ENCODE assay signal across 13 cellular contexts in genomic region chr1:15283500-15283899, GRCh38. TPM values are rescaled to one million over a fixed set of nuclear protein-coding genes. Genes with fewer than 3 reads are reported as not detected.
A peak's percentile ranks its signal among the peaks of the same experiment; 100 is the strongest.
DNase-seq lines count a peak whose midpoint lies in the region; ATAC-seq and TF ChIP-seq lines count a peak whose summit lies in the region.
"Had no signal": no experiment of that assay in that cellular context is flagged by ENCODE, and none has a peak within 500 bp of the region (broad histone marks: within the 10 kb centered on the region; RNA-seq: fewer than 3 reads in every experiment).

No MANE protein-coding gene starts in this region.

- no peaks in the 10 kb centered on the region for H3K4me1 ChIP-seq in cardiac muscle cell (ENCODE audit: low read depth)
- no peaks in the 10 kb centered on the region for H3K4me1 ChIP-seq in naive thymus-derived CD4-positive, alpha-beta T cell (ENCODE audit: control insufficient read depth in 2 of 2, insufficient read depth in 2 of 2, low read length in 2 of 2)
- H3K4me1 ChIP-seq: BLaER1 had no signal

- no peak overlapping the region for H3K4me3 ChIP-seq in cardiac muscle cell
- H3K4me3 ChIP-seq in naive thymus-derived CD4-positive, alpha-beta T cell (ENCODE audit: low read length), result no peak overlapping the region
- H3K4me3 ChIP-seq: BLaER1, lung had no signal

- H3K27ac Mint-ChIP-seq in naive thymus-derived CD4-positive, alpha-beta T cell, result no peak overlapping the region

- no peaks in the 10 kb centered on the region for H3K36me3 ChIP-seq in cardiac muscle cell
- H3K36me3 ChIP-seq in naive thymus-derived CD4-positive, alpha-beta T cell (ENCODE audit: control insufficient read depth in 2 of 3, insufficient read depth in 3 of 3, low read length in 3 of 3), result no peaks in the 10 kb centered on the region
- H3K36me3 ChIP-seq: BLaER1 had no signal

- POLR2A ChIA-PET in naive thymus-derived CD4-positive, alpha-beta T cell (lab: Charles Lee), result no interaction called here

- peak; percentile 76 for ATAC-seq in Right ventricle myocardium inferior
- no peak for ATAC-seq in GM19328 (IDR thresholded peaks at IDR 0.05; ENCODE audit: unreplicated experiment)
- ATAC-seq in naive thymus-derived CD4-positive, alpha-beta T cell, result no peak

- TF ChIP-seq CTCF in VCaP (conservative IDR thresholded peaks at IDR 0.05) (no peak), cardiac muscle cell (IDR thresholded peaks at IDR 0.05; ENCODE audit: low read depth, low read length) (peak; percentile 9)

- H3K9me3 ChIP-seq in cardiac muscle cell (ENCODE audit: low read depth), result no peaks in the 10 kb centered on the region
- no peaks in the 10 kb centered on the region for H3K9me3 ChIP-seq in naive thymus-derived CD4-positive, alpha-beta T cell (ENCODE audit: control insufficient read depth in 2 of 3, low read length in 3 of 3)
- H3K9me3 ChIP-seq: BLaER1 had no signal

- intact Hi-C loops in Right ventricle myocardium inferior (cut with DNase I), result no loop called here
- intact Hi-C loops in cardiac septum (cut with DNase I), result no loop called here
- intact Hi-C loops in naive thymus-derived CD4-positive, alpha-beta T cell (cut with micrococcal nuclease), result no loop called here

- no peaks in the 10 kb centered on the region for H3K4me1 Mint-ChIP-seq in naive thymus-derived CD4-positive, alpha-beta T cell

- peaks cover 0 to 11% (median 2%) of the 10 kb centered on the region in 11 donors for H3K9me3 Mint-ChIP-seq in naive thymus-derived CD4-positive, alpha-beta T cell

- no peaks in the 10 kb centered on the region for H3K36me3 Mint-ChIP-seq in naive thymus-derived CD4-positive, alpha-beta T cell

- H3K27ac ChIP-seq in VCaP (peak overlapping the region; percentile 93), cardiac muscle cell (no peak overlapping the region)
- H3K27ac ChIP-seq in naive thymus-derived CD4-positive, alpha-beta T cell (ENCODE audit: low read depth, low read length), result no peak overlapping the region
- H3K27ac ChIP-seq: BLaER1 had no signal

- CTCF ChIA-PET in naive thymus-derived CD4-positive, alpha-beta T cell (lab: Charles Lee), result no interaction called here

- DNase-seq in Right ventricle myocardium inferior (ENCODE audit: missing footprints) (no peak), cardiac septum (ENCODE audit: low spot score) (no peak), cardiac muscle cell (ENCODE audit: low read depth in 1 of 2, low spot score in 1 of 2) (no peak), NCI-H524 (lab: John Stamatoyannopoulos, UW) (no peak), NCI-H82 (lab: John Stamatoyannopoulos, UW) (no peak)
- no peak for DNase-seq in naive thymus-derived CD4-positive, alpha-beta T cell
- DNase-seq: activated CD8-positive, alpha-beta memory T cell treated with anti-CD3 and anti-CD28 coated beads for 24 hours; MV-4-11; SIG-M5 had no signal

- no peak overlapping the region for H3K4me3 Mint-ChIP-seq in naive thymus-derived CD4-positive, alpha-beta T cell

- no peaks in the 10 kb centered on the region for H3K27me3 ChIP-seq in cardiac muscle cell
- H3K27me3 ChIP-seq in naive thymus-derived CD4-positive, alpha-beta T cell (ENCODE audit: control insufficient read depth in 2 of 2, insufficient read depth in 2 of 2, low read length in 2 of 2), result no peaks in the 10 kb centered on the region
- H3K27me3 ChIP-seq: BLaER1 had no signal

- peaks cover 0 to 29% (median 15%) of the 10 kb centered on the region in 5 donors for H3K27me3 Mint-ChIP-seq in naive thymus-derived CD4-positive, alpha-beta T cell

RNA-seq across cellular contexts. Expression of gene FHAD1, which starts 36.5 kb away (rescaled TPM):
- total RNA-seq in Right ventricle myocardium inferior, result not detected
- total RNA-seq in cardiac septum, result 0.32 TPM
- 0.53 and 0.74 TPM in 2 replicates for total RNA-seq in cardiac muscle cell
- 0.24 and 3.5 TPM in 2 replicates for polyA plus RNA-seq in cardiac muscle cell
- 1 to 10 TPM in 1 of 5 experiments, under 1 TPM in 1, not detected in 3; 0.19 to 1.1 TPM for total RNA-seq in naive thymus-derived CD4-positive, alpha-beta T cell
- not detected for polyA plus RNA-seq in naive thymus-derived CD4-positive, alpha-beta T cell
